16 cellular contexts compared by ENCODE assay signal in genomic region chr1:18144921-18145699, GRCh38. TPM values are rescaled to one million over a fixed set of nuclear protein-coding genes. Genes with fewer than 3 reads are reported as not detected.
"Had no signal": no experiment of that assay in that cellular context is flagged by ENCODE, and none has a peak within 500 bp of the region (broad histone marks: within the 10 kb centered on the region; RNA-seq: fewer than 3 reads in every experiment).

No MANE protein-coding gene starts in this region.

- H3K4me3 ChIP-seq: cardiac muscle cell, hepatocyte, skin epidermis had no signal

- H3K27me3 ChIP-seq: cardiac muscle cell had no signal

- H3K4me3 Mint-ChIP-seq: activated naive CD4-positive, alpha-beta T cell treated with anti-CD3 and anti-CD28 coated beads, Interleukin-2, amount 10 ng/mL, durations not matched to agents 7 days and 5 days; nephron progenitor cell; T-cell had no signal

- H3K36me3 ChIP-seq: cardiac muscle cell had no signal

- H3K36me3 Mint-ChIP-seq: activated naive CD4-positive, alpha-beta T cell treated with anti-CD3 and anti-CD28 coated beads, Interleukin-2, amount 10 ng/mL, durations not matched to agents 7 days and 5 days; T-cell had no signal

- H3K27ac Mint-ChIP-seq: activated naive CD4-positive, alpha-beta T cell treated with anti-CD3 and anti-CD28 coated beads, Interleukin-2, amount 10 ng/mL, durations not matched to agents 7 days and 5 days; activated T-helper 2 cell treated with anti-CD3 and anti-CD28 coated beads, Interferon-gamma antibody, Interleukin-2, Interleukin-4, amounts not matched to agents 10 μg/mL and 5 μg/mL and 100 μg/mL, durations not matched to agents 14 hours and 24 hours and 36 hours; T-cell had no signal

- H3K4me1 Mint-ChIP-seq: activated naive CD4-positive, alpha-beta T cell treated with anti-CD3 and anti-CD28 coated beads, Interleukin-2, amount 10 ng/mL, durations not matched to agents 7 days and 5 days; T-cell had no signal

- H3K9me3 Mint-ChIP-seq: activated naive CD4-positive, alpha-beta T cell treated with anti-CD3 and anti-CD28 coated beads, Interleukin-2, amount 10 ng/mL, durations not matched to agents 7 days and 5 days; activated T-helper 2 cell treated with anti-CD3 and anti-CD28 coated beads, Interferon-gamma antibody, Interleukin-2, Interleukin-4, amounts not matched to agents 10 μg/mL and 5 μg/mL and 100 μg/mL, durations not matched to agents 14 hours and 24 hours and 36 hours; nephron progenitor cell had no signal

- DNase-seq: activated naive CD4-positive, alpha-beta T cell treated with anti-CD3 and anti-CD28 coated beads, Interleukin-2, amount 10 ng/mL, durations not matched to agents 7 days and 5 days; erythroblast; islet precursor cell; mesendoderm; nephron progenitor cell; occipital lobe; stimulated activated CD4-positive, alpha-beta T cell treated with anti-CD3 and anti-CD28 coated beads, Interleukin-4, amount 100 ng/mL, for 24 hours; stimulated activated naive CD4-positive, alpha-beta T cell treated with Interleukin-2 at 50 U/mL for 16 hours; T-cell; T-helper 9 cell; trophoblast cell had no signal

RNA-seq across cellular contexts. Expression of gene IGSF21, which starts 37.5 kb away (rescaled TPM):
- total RNA-seq: activated CD8-positive, alpha-beta memory T cell treated with anti-CD3 and anti-CD28 coated beads for 36 hours; activated T-helper 2 cell treated with anti-CD3 and anti-CD28 coated beads, Interferon-gamma antibody, Interleukin-2, Interleukin-4, amounts not matched to agents 10 μg/mL and 5 μg/mL and 100 μg/mL, durations not matched to agents 14 hours and 24 hours and 36 hours; hepatocyte; T-cell had no signal
